In genomic region chr3:188946837-188947236, GRCh38 we compare ENCODE assay signal across 8 cellular contexts.
DNase-seq lines count a peak whose midpoint lies in the region; ATAC-seq and TF ChIP-seq lines count a peak whose summit lies in the region.

No MANE protein-coding gene starts in this region.

- no peaks in the 10 kb centered on the region for H3K27me3 ChIP-seq in IMR-90 (ENCODE audit: control insufficient read depth, insufficient read depth, low read length)
- H3K27me3 ChIP-seq in mammary epithelial cell (ENCODE audit: insufficient read depth, low read length): no peaks in the 10 kb centered on the region
- no peaks in the 10 kb centered on the region for H3K27me3 ChIP-seq in subcutaneous abdominal adipose tissue (ENCODE audit: control insufficient read depth in 5 of 5, insufficient read depth in 4 of 5, low read length in 5 of 5)

- H3K4me2 ChIP-seq in IMR-90 (ENCODE audit: low read depth, low read length): no peak overlapping the region
- H3K4me2 ChIP-seq in mammary epithelial cell (ENCODE audit: insufficient read depth, low read depth, low read length): peak overlapping the region; percentile 83

- dilution Hi-C loops in IMR-90 (cut with HindIII; ENCODE audit: low sequenced_read_pairs, unreplicated experiment): no loop called here
- dilution Hi-C loops in mammary epithelial cell (cut with HindIII; ENCODE audit: low sequenced_read_pairs): no loop called here

- TF ChIP-seq RAD21 in IMR-90 (IDR thresholded peaks at IDR 0.05; ENCODE audit: low read length): no peak

- no peak for DNase-seq in IMR-90
- no peak for DNase-seq in mammary epithelial cell
- peak; percentile 47 for DNase-seq in left kidney (ENCODE audit: low read depth, low spot score)
- DNase-seq in NCI-H1048 (lab: John Stamatoyannopoulos, UW): no peak
- DNase-seq in NCI-H187 treated with DMSO at 0.1 percent for 48 hours (lab: John Stamatoyannopoulos, UW): no peak

- peaks cover 19% of the 10 kb centered on the region for H3K9me1 ChIP-seq in IMR-90 (ENCODE audit: insufficient read depth, low read length)

- in situ Hi-C loops in IMR-90 (cut with MboI; ENCODE audit: low sequenced_read_pairs): no loop called here
- in situ Hi-C loops in mammary epithelial cell (cut with MboI; ENCODE audit: low sequenced_read_pairs in 2 of 2): no loop called here

- no peak for TF ChIP-seq CTCF in IMR-90 (conservative IDR thresholded peaks at IDR 0.05; ENCODE audit: low read depth, low read length)
- no peak for TF ChIP-seq CTCF in mammary epithelial cell (conservative IDR thresholded peaks at IDR 0.05 in 1 of 2, IDR thresholded peaks at IDR 0.05 in 1 of 2; ENCODE audit: extremely low read depth in 1 of 2, insufficient read depth in 1 of 2, low read depth in 1 of 2, low read length in 2 of 2)

- H3K56ac ChIP-seq in IMR-90 (ENCODE audit: extremely low read depth, insufficient read depth, low read length): no peak overlapping the region

- 0 out of 2 replicates have a peak overlapping the region, but pooled peaks have one; percentile 2 for H2BK120ac ChIP-seq in IMR-90 (ENCODE audit: low read depth, low read length)

- H4K5ac ChIP-seq in IMR-90 (ENCODE audit: low read depth, low read length): no peak overlapping the region

- H3K27ac ChIP-seq in IMR-90 (ENCODE audit: insufficient read depth, low read length): no peak overlapping the region
- peak overlapping the region; percentile 57 for H3K27ac ChIP-seq in mammary epithelial cell (ENCODE audit: insufficient read depth, low read depth, low read length)
- peak overlapping the region; percentile 93 for H3K27ac ChIP-seq in subcutaneous abdominal adipose tissue (ENCODE audit: low read depth, low read length)

- peak overlapping the region; percentile 26 for H2AK9ac ChIP-seq in IMR-90 (replicated peaks; ENCODE audit: low read depth, low read length, poor library complexity)

- no peak overlapping the region for H2BK5ac ChIP-seq in IMR-90 (ENCODE audit: low read depth, low read length, poor library complexity, severe bottlenecking)

- H3K4ac ChIP-seq in IMR-90 (ENCODE audit: low read depth, low read length): no peak overlapping the region

- H3K18ac ChIP-seq in IMR-90 (ENCODE audit: low read depth, low read length): no peak overlapping the region

- no peak overlapping the region for H3K4me3 ChIP-seq in IMR-90 (ENCODE audit: insufficient read depth, low read depth, low read length)
- peak overlapping the region; percentile 23 to 47 (median 43) for H3K4me3 ChIP-seq in mammary epithelial cell (replicated peaks in 1 of 3; ENCODE audit: insufficient read depth in 1 of 3, low read depth in 2 of 3, low read length in 3 of 3)
- H3K4me3 ChIP-seq in subcutaneous abdominal adipose tissue (ENCODE audit: low read depth in 1 of 5, low read length in 5 of 5): peak overlapping the region; percentile 54 to 83 (median 69)

- H2AK5ac ChIP-seq in IMR-90 (ENCODE audit: low read depth, low read length): peak overlapping the region; percentile 30; the same call in 1 of the 2 replicates

- WGBS in IMR-90 (ENCODE audit: extremely low coverage in 2 of 2, insufficient read length in 1 of 2), 2 experiments: 95% methylated on average over 6 of the region's 8 CpGs; no CpG with 5 or more reads in 1 of the 2 experiments
- 96% methylated on average over 5 of the region's 8 CpGs for WGBS in mammary epithelial cell (ENCODE audit: low coverage, missing lambda C conversion rate)

- CTCF ChIA-PET in IMR-90 (lab: Yijun Ruan, JAX): no interaction called here
- CTCF ChIA-PET in mammary epithelial cell (lab: Charles Lee; ENCODE audit: low non-redundant PET): no interaction called here

- H4K8ac ChIP-seq in IMR-90 (ENCODE audit: low read depth in 2 of 2, low read length in 2 of 2): no peak overlapping the region; a peak in 1 of 4 replicates

- no peak overlapping the region for H2BK20ac ChIP-seq in IMR-90 (ENCODE audit: low read depth, low read length)

- no peak overlapping the region for H3K9ac ChIP-seq in IMR-90 (ENCODE audit: low read depth, low read length)
- H3K9ac ChIP-seq in mammary epithelial cell (ENCODE audit: insufficient read depth, low read length): peak overlapping the region; percentile 52
- H3K9ac ChIP-seq in subcutaneous abdominal adipose tissue (ENCODE audit: low read length in 5 of 5): peak overlapping the region; percentile 32 to 81 (median 50)

- BruUV-seq in IMR-90 (replicated peaks; lab: Mats Ljungman, UMichigan) (no TSS peak), mammary epithelial cell (replicated peaks; lab: Mats Ljungman, UMichigan) (no TSS peak)

- intact Hi-C loops in IMR-90 (cut with micrococcal nuclease) (no loop called here), mammary epithelial cell (cut with micrococcal nuclease) (loop anchor here (1.0 to 5.0 kb wide), 2 partner anchors 114 to 600 kb away; no protein-coding TSS in a partner anchor)

- H2BK15ac ChIP-seq in IMR-90 (ENCODE audit: low read depth, low read length): peak overlapping the region; percentile 23; the same call in 1 of the 3 replicates

- no peak for ATAC-seq in IMR-90 (ENCODE audit: low read depth)
- no peak for ATAC-seq in HG02981 (IDR thresholded peaks at IDR 0.05; ENCODE audit: unreplicated experiment)
- no peak for ATAC-seq in GM21526 (IDR thresholded peaks at IDR 0.05; ENCODE audit: low FRiP score, unreplicated experiment)

- H4K91ac ChIP-seq in IMR-90 (ENCODE audit: insufficient read depth, low read depth, low read length): no peak overlapping the region; the same call in 1 of the 2 replicates

- no peaks in the 10 kb centered on the region for H3K36me3 ChIP-seq in IMR-90 (ENCODE audit: control insufficient read depth, insufficient read depth, low read length)
- H3K36me3 ChIP-seq in mammary epithelial cell (ENCODE audit: insufficient read depth, low read length): no peaks in the 10 kb centered on the region
- H3K36me3 ChIP-seq in subcutaneous abdominal adipose tissue (ENCODE audit: control insufficient read depth in 5 of 5, insufficient read depth in 5 of 5, low read length in 5 of 5): no peaks in the 10 kb centered on the region

- no peaks in the 10 kb centered on the region for H3K79me2 ChIP-seq in mammary epithelial cell (ENCODE audit: insufficient read depth, low read length)

- peaks cover 4 to 18% of the 10 kb centered on the region in 2 experiments; a peak in 2 of 4 replicates for H3K79me1 ChIP-seq in IMR-90 (ENCODE audit: low read depth in 1 of 2, low read length in 2 of 2)

- H2AFZ ChIP-seq in IMR-90 (replicated peaks; ENCODE audit: low read length, poor library complexity) (peak overlapping the region; percentile 88), mammary epithelial cell (ENCODE audit: low read depth, low read length) (peak overlapping the region; percentile 90)

- no peak overlapping the region for H3K14ac ChIP-seq in IMR-90 (replicated peaks; ENCODE audit: low read depth, low read length)

- no peak for TF ChIP-seq POLR2A in IMR-90 (IDR thresholded peaks at IDR 0.05; ENCODE audit: low read depth, low read length)

- H3K9me3 ChIP-seq in IMR-90 (ENCODE audit: control insufficient read depth, insufficient read depth, low read length) (no peaks in the 10 kb centered on the region), mammary epithelial cell (replicated peaks; ENCODE audit: insufficient read depth, low read length) (no peaks in the 10 kb centered on the region), subcutaneous abdominal adipose tissue (ENCODE audit: control insufficient read depth in 5 of 5, low read length in 5 of 5) (no peaks in the 10 kb centered on the region)

- POLR2A ChIA-PET in IMR-90 (lab: Charles Lee; ENCODE audit: unreplicated experiment): no interaction called here

- H3K4me1 ChIP-seq in IMR-90 (ENCODE audit: control insufficient read depth, insufficient read depth, low read length) (peaks cover 19% of the 10 kb centered on the region), mammary epithelial cell (ENCODE audit: insufficient read depth, low read length) (peaks cover 37% of the 10 kb centered on the region), subcutaneous abdominal adipose tissue (ENCODE audit: control insufficient read depth in 5 of 5, insufficient read depth in 5 of 5, low read length in 5 of 5) (peaks cover 11 to 75% (median 69%) of the 10 kb centered on the region in 5 donors)

- no peaks in the 10 kb centered on the region for H4K20me1 ChIP-seq in IMR-90 (ENCODE audit: insufficient read depth, low read length)
- H4K20me1 ChIP-seq in mammary epithelial cell (ENCODE audit: insufficient read depth, low read length): no peaks in the 10 kb centered on the region

- H3K23ac ChIP-seq in IMR-90 (ENCODE audit: low read depth, low read length): no peak overlapping the region

TF ChIP-seq in IMR-90, 13 proteins besides CTCF, POLR2A, EP300 and RAD21:
- no peak for TF ChIP-seq CHD1 (IDR thresholded peaks at IDR 0.05; ENCODE audit: low read depth, low read length)
- TF ChIP-seq CEBPB (IDR thresholded peaks at IDR 0.05; ENCODE audit: low read depth, low read length): no peak
- TF ChIP-seq RFX5 (IDR thresholded peaks at IDR 0.05; ENCODE audit: low read depth, low read length): no peak
- TF ChIP-seq FOS (IDR thresholded peaks at IDR 0.05; ENCODE audit: low read depth, low read length): no peak
- no peak for TF ChIP-seq MXI1 (IDR thresholded peaks at IDR 0.05; ENCODE audit: borderline replicate concordance, low read depth, low read length)
- no peak for TF ChIP-seq MAFK (IDR thresholded peaks at IDR 0.05; ENCODE audit: low read depth, low read length)
TF ChIP-seq in IMR-90: peak in this region for 0.
